1 cellular context compared by ENCODE assay signal in the genomic region with DNA sequence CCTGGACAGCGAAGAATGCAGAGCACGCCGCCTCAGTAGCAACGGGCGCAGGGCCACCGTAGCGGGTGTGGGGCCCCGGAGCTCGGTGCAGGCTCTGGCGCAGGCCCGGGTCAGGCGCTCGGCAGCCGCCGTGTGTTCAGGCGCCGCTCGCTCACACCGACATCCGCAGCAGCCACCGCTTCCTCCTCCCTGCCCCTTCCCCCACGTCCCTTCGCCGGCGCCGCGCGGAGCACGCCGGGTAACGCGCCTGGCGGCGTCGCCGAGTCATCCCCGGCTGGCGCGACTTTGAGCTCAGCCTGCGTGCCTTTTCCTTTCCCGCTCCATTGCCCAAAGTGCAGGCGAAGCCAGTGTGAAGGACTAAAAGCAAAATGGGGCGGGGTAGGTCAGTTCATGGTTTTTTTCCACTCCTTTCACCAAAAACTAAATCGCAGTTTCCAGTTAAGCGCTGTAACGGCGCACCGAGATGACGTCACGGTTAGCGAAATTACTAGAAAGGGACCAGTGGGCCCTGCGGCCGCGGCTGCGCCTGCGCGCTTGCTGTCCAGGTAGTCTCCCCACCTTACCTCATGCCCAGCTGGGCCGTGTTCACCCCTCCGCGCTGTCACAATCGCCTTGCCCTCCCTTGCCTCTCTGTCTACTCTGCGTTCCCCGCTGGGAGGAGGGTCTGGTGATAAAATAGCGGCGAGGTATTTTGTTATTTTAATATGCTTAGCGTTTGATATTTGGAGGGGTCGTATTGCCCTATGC.
TF ChIP-seq lines count a peak whose summit lies in the region.

UBQLN1 (minus strand) TSS at position 191 of the 747 bp plus-strand sequence. CDS start 279 bp downstream, outside the sequence.

TF ChIP-seq in HepG2, 621 proteins besides CTCF, POLR2A, EP300 and RAD21 (continued from another document and continues in another):
- TF ChIP-seq, protein P1, sequence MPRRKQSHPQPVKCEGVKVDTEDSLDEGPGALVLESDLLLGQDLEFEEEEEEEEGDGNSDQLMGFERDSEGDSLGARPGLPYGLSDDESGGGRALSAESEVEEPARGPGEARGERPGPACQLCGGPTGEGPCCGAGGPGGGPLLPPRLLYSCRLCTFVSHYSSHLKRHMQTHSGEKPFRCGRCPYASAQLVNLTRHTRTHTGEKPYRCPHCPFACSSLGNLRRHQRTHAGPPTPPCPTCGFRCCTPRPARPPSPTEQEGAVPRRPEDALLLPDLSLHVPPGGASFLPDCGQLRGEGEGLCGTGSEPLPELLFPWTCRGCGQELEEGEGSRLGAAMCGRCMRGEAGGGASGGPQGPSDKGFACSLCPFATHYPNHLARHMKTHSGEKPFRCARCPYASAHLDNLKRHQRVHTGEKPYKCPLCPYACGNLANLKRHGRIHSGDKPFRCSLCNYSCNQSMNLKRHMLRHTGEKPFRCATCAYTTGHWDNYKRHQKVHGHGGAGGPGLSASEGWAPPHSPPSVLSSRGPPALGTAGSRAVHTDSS (CRISPR knock-in tag; conservative IDR thresholded peaks at IDR 0.05): 0 out of 2 replicates have a peak, but pooled peaks have one; percentile 11
- TF ChIP-seq ZFP37 (CRISPR knock-in tag; IDR thresholded peaks at IDR 0.05; ENCODE audit: borderline replicate concordance): peak; percentile 48; the same call in 1 of the 2 replicates
- TF ChIP-seq KLF16 (CRISPR knock-in tag; IDR thresholded peaks at IDR 0.05): peak in 1 of 2 experiments; percentile 80; a peak in 2 of 4 replicates
- no peak for TF ChIP-seq TSC22D2 (CRISPR knock-in tag; IDR thresholded peaks at IDR 0.05; ENCODE audit: borderline replicate concordance)
- TF ChIP-seq, protein P2, sequence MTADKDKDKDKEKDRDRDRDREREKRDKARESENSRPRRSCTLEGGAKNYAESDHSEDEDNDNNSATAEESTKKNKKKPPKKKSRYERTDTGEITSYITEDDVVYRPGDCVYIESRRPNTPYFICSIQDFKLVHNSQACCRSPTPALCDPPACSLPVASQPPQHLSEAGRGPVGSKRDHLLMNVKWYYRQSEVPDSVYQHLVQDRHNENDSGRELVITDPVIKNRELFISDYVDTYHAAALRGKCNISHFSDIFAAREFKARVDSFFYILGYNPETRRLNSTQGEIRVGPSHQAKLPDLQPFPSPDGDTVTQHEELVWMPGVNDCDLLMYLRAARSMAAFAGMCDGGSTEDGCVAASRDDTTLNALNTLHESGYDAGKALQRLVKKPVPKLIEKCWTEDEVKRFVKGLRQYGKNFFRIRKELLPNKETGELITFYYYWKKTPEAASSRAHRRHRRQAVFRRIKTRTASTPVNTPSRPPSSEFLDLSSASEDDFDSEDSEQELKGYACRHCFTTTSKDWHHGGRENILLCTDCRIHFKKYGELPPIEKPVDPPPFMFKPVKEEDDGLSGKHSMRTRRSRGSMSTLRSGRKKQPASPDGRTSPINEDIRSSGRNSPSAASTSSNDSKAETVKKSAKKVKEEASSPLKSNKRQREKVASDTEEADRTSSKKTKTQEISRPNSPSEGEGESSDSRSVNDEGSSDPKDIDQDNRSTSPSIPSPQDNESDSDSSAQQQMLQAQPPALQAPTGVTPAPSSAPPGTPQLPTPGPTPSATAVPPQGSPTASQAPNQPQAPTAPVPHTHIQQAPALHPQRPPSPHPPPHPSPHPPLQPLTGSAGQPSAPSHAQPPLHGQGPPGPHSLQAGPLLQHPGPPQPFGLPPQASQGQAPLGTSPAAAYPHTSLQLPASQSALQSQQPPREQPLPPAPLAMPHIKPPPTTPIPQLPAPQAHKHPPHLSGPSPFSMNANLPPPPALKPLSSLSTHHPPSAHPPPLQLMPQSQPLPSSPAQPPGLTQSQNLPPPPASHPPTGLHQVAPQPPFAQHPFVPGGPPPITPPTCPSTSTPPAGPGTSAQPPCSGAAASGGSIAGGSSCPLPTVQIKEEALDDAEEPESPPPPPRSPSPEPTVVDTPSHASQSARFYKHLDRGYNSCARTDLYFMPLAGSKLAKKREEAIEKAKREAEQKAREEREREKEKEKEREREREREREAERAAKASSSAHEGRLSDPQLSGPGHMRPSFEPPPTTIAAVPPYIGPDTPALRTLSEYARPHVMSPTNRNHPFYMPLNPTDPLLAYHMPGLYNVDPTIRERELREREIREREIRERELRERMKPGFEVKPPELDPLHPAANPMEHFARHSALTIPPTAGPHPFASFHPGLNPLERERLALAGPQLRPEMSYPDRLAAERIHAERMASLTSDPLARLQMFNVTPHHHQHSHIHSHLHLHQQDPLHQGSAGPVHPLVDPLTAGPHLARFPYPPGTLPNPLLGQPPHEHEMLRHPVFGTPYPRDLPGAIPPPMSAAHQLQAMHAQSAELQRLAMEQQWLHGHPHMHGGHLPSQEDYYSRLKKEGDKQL (CRISPR knock-in tag; IDR thresholded peaks at IDR 0.05; ENCODE audit: low read depth): 0 out of 2 replicates have a peak, but pooled peaks have one; percentile 35
- TF ChIP-seq RCOR2 (CRISPR knock-in tag; IDR thresholded peaks at IDR 0.05): no peak
- peak; percentile 94; the same call in 1 of the 2 replicates for TF ChIP-seq ZNF776 (CRISPR knock-in tag; IDR thresholded peaks at IDR 0.05)
- 0 out of 2 replicates have a peak, but pooled peaks have one; percentile 30 for TF ChIP-seq ZNF740 (CRISPR knock-in tag; IDR thresholded peaks at IDR 0.05)
- TF ChIP-seq ZNF720 (CRISPR knock-in tag; IDR thresholded peaks at IDR 0.05): no peak
- TF ChIP-seq ZFP36L2 (CRISPR knock-in tag; IDR thresholded peaks at IDR 0.05): no peak
- TF ChIP-seq, protein P3, sequence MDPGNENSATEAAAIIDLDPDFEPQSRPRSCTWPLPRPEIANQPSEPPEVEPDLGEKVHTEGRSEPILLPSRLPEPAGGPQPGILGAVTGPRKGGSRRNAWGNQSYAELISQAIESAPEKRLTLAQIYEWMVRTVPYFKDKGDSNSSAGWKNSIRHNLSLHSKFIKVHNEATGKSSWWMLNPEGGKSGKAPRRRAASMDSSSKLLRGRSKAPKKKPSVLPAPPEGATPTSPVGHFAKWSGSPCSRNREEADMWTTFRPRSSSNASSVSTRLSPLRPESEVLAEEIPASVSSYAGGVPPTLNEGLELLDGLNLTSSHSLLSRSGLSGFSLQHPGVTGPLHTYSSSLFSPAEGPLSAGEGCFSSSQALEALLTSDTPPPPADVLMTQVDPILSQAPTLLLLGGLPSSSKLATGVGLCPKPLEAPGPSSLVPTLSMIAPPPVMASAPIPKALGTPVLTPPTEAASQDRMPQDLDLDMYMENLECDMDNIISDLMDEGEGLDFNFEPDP (CRISPR knock-in tag; conservative IDR thresholded peaks at IDR 0.05): no peak
- no peak; the same call in 1 of the 2 replicates for TF ChIP-seq ZFAT (CRISPR knock-in tag; conservative IDR thresholded peaks at IDR 0.05)
- no peak for TF ChIP-seq ZEB1 (IDR thresholded peaks at IDR 0.05; ENCODE audit: insufficient replicate concordance, low read depth)
- TF ChIP-seq NCOA5 (CRISPR knock-in tag; IDR thresholded peaks at IDR 0.05): no peak
- TF ChIP-seq ZNF260 (CRISPR knock-in tag; IDR thresholded peaks at IDR 0.05; ENCODE audit: borderline replicate concordance, low read depth): no peak
- TF ChIP-seq, protein P4, sequence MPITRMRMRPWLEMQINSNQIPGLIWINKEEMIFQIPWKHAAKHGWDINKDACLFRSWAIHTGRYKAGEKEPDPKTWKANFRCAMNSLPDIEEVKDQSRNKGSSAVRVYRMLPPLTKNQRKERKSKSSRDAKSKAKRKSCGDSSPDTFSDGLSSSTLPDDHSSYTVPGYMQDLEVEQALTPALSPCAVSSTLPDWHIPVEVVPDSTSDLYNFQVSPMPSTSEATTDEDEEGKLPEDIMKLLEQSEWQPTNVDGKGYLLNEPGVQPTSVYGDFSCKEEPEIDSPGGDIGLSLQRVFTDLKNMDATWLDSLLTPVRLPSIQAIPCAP (CRISPR knock-in tag; IDR thresholded peaks at IDR 0.05; ENCODE audit: low read depth): peak; percentile 45; the same call in 1 of the 2 replicates
- TF ChIP-seq, protein P5, sequence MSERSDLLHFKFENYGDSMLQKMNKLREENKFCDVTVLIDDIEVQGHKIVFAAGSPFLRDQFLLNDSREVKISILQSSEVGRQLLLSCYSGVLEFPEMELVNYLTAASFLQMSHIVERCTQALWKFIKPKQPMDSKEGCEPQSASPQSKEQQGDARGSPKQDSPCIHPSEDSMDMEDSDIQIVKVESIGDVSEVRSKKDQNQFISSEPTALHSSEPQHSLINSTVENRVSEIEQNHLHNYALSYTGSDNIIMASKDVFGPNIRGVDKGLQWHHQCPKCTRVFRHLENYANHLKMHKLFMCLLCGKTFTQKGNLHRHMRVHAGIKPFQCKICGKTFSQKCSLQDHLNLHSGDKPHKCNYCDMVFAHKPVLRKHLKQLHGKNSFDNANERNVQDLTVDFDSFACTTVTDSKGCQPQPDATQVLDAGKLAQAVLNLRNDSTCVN (CRISPR knock-in tag; IDR thresholded peaks at IDR 0.05; ENCODE audit: borderline replicate concordance): no peak; the same call in 1 of the 2 replicates
- no peak for TF ChIP-seq ZNF775 (CRISPR knock-in tag; IDR thresholded peaks at IDR 0.05; ENCODE audit: borderline replicate concordance)
- no peak; the same call in 1 of the 2 replicates for TF ChIP-seq KLF9 (CRISPR knock-in tag; IDR thresholded peaks at IDR 0.05; ENCODE audit: low read depth)
- TF ChIP-seq SIX1 (CRISPR knock-in tag; IDR thresholded peaks at IDR 0.05; ENCODE audit: borderline replicate concordance): no peak
- TF ChIP-seq, protein P6, sequence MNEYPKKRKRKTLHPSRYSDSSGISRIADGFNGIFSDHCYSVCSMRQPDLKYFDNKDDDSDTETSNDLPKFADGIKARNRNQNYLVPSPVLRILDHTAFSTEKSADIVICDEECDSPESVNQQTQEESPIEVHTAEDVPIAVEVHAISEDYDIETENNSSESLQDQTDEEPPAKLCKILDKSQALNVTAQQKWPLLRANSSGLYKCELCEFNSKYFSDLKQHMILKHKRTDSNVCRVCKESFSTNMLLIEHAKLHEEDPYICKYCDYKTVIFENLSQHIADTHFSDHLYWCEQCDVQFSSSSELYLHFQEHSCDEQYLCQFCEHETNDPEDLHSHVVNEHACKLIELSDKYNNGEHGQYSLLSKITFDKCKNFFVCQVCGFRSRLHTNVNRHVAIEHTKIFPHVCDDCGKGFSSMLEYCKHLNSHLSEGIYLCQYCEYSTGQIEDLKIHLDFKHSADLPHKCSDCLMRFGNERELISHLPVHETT (CRISPR knock-in tag; conservative IDR thresholded peaks at IDR 0.05): 0 out of 2 replicates have a peak, but pooled peaks have one; percentile 68
- peak; percentile 18; the same call in 1 of the 2 replicates for TF ChIP-seq FOXO1 (CRISPR knock-in tag; IDR thresholded peaks at IDR 0.05)
- no peak for TF ChIP-seq TCF7L2 (IDR thresholded peaks at IDR 0.05; ENCODE audit: low read depth, low read length)
- no peak for TF ChIP-seq CCAR2 (optimal IDR thresholded peaks at IDR 0.05; ENCODE audit: low read depth, low read length)
- peak; percentile 81 for TF ChIP-seq ZMYM4 (CRISPR knock-in tag; IDR thresholded peaks at IDR 0.05)
- TF ChIP-seq MTA1 (CRISPR knock-in tag; IDR thresholded peaks at IDR 0.05; ENCODE audit: borderline replicate concordance): peak; percentile 84
- TF ChIP-seq AGO1 (IDR thresholded peaks at IDR 0.05; ENCODE audit: low read depth, low read length, poor library complexity, severe bottlenecking): no peak
- no peak for TF ChIP-seq YY1 (IDR thresholded peaks at IDR 0.05; ENCODE audit: insufficient read depth, insufficient replicate concordance, low read depth, low read length)
- no peak for TF ChIP-seq ZNF780A (CRISPR knock-in tag; IDR thresholded peaks at IDR 0.05)
- TF ChIP-seq, protein P7, sequence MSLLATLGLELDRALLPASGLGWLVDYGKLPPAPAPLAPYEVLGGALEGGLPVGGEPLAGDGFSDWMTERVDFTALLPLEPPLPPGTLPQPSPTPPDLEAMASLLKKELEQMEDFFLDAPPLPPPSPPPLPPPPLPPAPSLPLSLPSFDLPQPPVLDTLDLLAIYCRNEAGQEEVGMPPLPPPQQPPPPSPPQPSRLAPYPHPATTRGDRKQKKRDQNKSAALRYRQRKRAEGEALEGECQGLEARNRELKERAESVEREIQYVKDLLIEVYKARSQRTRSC (CRISPR knock-in tag; IDR thresholded peaks at IDR 0.05; ENCODE audit: low read depth): no peak
- TF ChIP-seq, protein P8, sequence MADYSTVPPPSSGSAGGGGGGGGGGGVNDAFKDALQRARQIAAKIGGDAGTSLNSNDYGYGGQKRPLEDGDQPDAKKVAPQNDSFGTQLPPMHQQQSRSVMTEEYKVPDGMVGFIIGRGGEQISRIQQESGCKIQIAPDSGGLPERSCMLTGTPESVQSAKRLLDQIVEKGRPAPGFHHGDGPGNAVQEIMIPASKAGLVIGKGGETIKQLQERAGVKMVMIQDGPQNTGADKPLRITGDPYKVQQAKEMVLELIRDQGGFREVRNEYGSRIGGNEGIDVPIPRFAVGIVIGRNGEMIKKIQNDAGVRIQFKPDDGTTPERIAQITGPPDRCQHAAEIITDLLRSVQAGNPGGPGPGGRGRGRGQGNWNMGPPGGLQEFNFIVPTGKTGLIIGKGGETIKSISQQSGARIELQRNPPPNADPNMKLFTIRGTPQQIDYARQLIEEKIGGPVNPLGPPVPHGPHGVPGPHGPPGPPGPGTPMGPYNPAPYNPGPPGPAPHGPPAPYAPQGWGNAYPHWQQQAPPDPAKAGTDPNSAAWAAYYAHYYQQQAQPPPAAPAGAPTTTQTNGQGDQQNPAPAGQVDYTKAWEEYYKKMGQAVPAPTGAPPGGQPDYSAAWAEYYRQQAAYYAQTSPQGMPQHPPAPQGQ (CRISPR knock-in tag; IDR thresholded peaks at IDR 0.05; ENCODE audit: borderline replicate concordance): no peak
- no peak for TF ChIP-seq IKZF1 (IDR thresholded peaks at IDR 0.05)
- TF ChIP-seq STAT6 (CRISPR knock-in tag; IDR thresholded peaks at IDR 0.05; ENCODE audit: borderline replicate concordance): peak; percentile 70; the same call in 1 of the 2 replicates
- no peak for TF ChIP-seq RBM22 (optimal IDR thresholded peaks at IDR 0.05; ENCODE audit: low read length)
- TF ChIP-seq POLR2G (IDR thresholded peaks at IDR 0.05; ENCODE audit: low read depth, low read length): peak; percentile 88
- TF ChIP-seq ZNF441 (CRISPR knock-in tag; IDR thresholded peaks at IDR 0.05; ENCODE audit: borderline replicate concordance): peak; percentile 40; the same call in 1 of the 2 replicates
- no peak for TF ChIP-seq NR1H2 (CRISPR knock-in tag; IDR thresholded peaks at IDR 0.05; ENCODE audit: borderline replicate concordance, low read depth)
- TF ChIP-seq ZKSCAN5 (CRISPR knock-in tag; IDR thresholded peaks at IDR 0.05): no peak
